ENCODE assay signal across 10 cellular contexts in genomic region chr19:47187023-47187655, GRCh38. TPM values are rescaled to one million over a fixed set of nuclear protein-coding genes. Genes with fewer than 3 reads are reported as not detected.
DNase-seq lines count a peak whose midpoint lies in the region; ATAC-seq and TF ChIP-seq lines count a peak whose summit lies in the region.
"Had no signal": no experiment of that assay in that cellular context is flagged by ENCODE, and none has a peak within 500 bp of the region (broad histone marks: within the 10 kb centered on the region; RNA-seq: fewer than 3 reads in every experiment).

No MANE protein-coding gene starts in this region.

- H3K36me3 ChIP-seq in cardiac muscle cell = no peaks in the 10 kb centered on the region
- peaks cover 0 to 17% (median 11%) of the 10 kb centered on the region in 4 donors for H3K36me3 ChIP-seq in upper lobe of left lung

- peaks cover 6% of the 10 kb centered on the region for H3K36me3 Mint-ChIP-seq in effector memory CD8-positive, alpha-beta T cell (ENCODE audit: insufficient read depth)

- peak in 1 of 2 donors; percentile 32 for DNase-seq in cardiac muscle cell (ENCODE audit: low read depth in 1 of 2, low spot score in 1 of 2)
- DNase-seq in Right ventricle myocardium inferior (ENCODE audit: missing footprints) = no peak
- no peak for DNase-seq in effector memory CD8-positive, alpha-beta T cell
- no peak for DNase-seq in upper lobe of left lung
- DNase-seq in OCI-M2 (lab: John Stamatoyannopoulos, UW; ENCODE audit: unreplicated experiment) = no peak
- no peak for DNase-seq in UCSD-AML1 (lab: John Stamatoyannopoulos, UW; ENCODE audit: unreplicated experiment)
- no peak for DNase-seq in AG08395 (ENCODE audit: low spot score)
- DNase-seq: NCI-H524 treated with DMSO at 0.1 percent for 48 hours had no signal

- intact Hi-C loops in Right ventricle myocardium inferior (cut with DNase I) = no loop called here

- H3K4me1 Mint-ChIP-seq in effector memory CD8-positive, alpha-beta T cell (ENCODE audit: low read depth in 2 of 2) = peaks cover 24 to 32% of the 10 kb centered on the region in 2 donors

- H3K4me1 ChIP-seq in cardiac muscle cell (ENCODE audit: low read depth) (peaks cover 38% of the 10 kb centered on the region), upper lobe of left lung (peaks cover 28 to 54% (median 36%) of the 10 kb centered on the region in 4 donors)

- peak overlapping the region; percentile 77 for H3K27ac ChIP-seq in cardiac muscle cell
- H3K27ac ChIP-seq in upper lobe of left lung = peak overlapping the region in 3 of 4 donors; percentile 1 to 34 (median 24)
- H3K27ac ChIP-seq: coronary artery had no signal

- peak in 1 of 4 donors; percentile 1 for TF ChIP-seq POLR2A in upper lobe of left lung (IDR thresholded peaks at IDR 0.05)

- peak overlapping the region; percentile 89 to 94 for H3K27ac Mint-ChIP-seq in effector memory CD8-positive, alpha-beta T cell

- no peaks in the 10 kb centered on the region for H3K9me3 Mint-ChIP-seq in effector memory CD8-positive, alpha-beta T cell

- TF ChIP-seq CTCF in cardiac muscle cell (IDR thresholded peaks at IDR 0.05; ENCODE audit: low read depth, low read length) (no peak), upper lobe of left lung (IDR thresholded peaks at IDR 0.05) (no peak)

- ATAC-seq in Right ventricle myocardium inferior (no peak), HG03342 (IDR thresholded peaks at IDR 0.05; ENCODE audit: unreplicated experiment) (peak; percentile 9), upper lobe of left lung (ENCODE audit: low FRiP score in 2 of 2) (no peak)
- ATAC-seq in effector memory CD8-positive, alpha-beta T cell (replicated peaks) = peak; percentile 32

- WGBS in upper lobe of left lung, 2 donors = 67 to 86% methylated on average over 4 to 5 of the region's 5 CpGs

- H3K27me3 Mint-ChIP-seq in effector memory CD8-positive, alpha-beta T cell = no peaks in the 10 kb centered on the region

- peak overlapping the region; percentile 74 to 76 for H3K4me3 Mint-ChIP-seq in effector memory CD8-positive, alpha-beta T cell

- H3K4me3 ChIP-seq in cardiac muscle cell = no peak overlapping the region
- no peak overlapping the region for H3K4me3 ChIP-seq in upper lobe of left lung
- H3K4me3 ChIP-seq: coronary artery had no signal

- TF ChIP-seq EP300 in upper lobe of left lung (IDR thresholded peaks at IDR 0.05) = no peak

- H3K27me3 ChIP-seq in cardiac muscle cell (no peaks in the 10 kb centered on the region), upper lobe of left lung (no peaks in the 10 kb centered on the region)

- no peaks in the 10 kb centered on the region for H3K9me3 ChIP-seq in cardiac muscle cell (ENCODE audit: low read depth)
- H3K9me3 ChIP-seq in upper lobe of left lung = no peaks in the 10 kb centered on the region

RNA-seq across cellular contexts. Expression of gene BBC3, which starts 43.9 kb away (rescaled TPM):
- total RNA-seq in cardiac muscle cell = 19.1 and 21.5 TPM in 2 replicates
- 12.9 and 19.2 TPM in 2 replicates for polyA plus RNA-seq in cardiac muscle cell
- 5.0 TPM for total RNA-seq in Right ventricle myocardium inferior
- 10 to 100 TPM in 4 of 6 donors, 1 to 10 TPM in 2; 7.4 to 29.3 (median 15.9) TPM for total RNA-seq in upper lobe of left lung

RNA-seq across cellular contexts. Expression of gene SAE1, which starts 56.5 kb away (rescaled TPM):
- total RNA-seq in cardiac muscle cell (128 and 148 TPM in 2 replicates), Right ventricle myocardium inferior (45.1 TPM), upper lobe of left lung (10 to 100 TPM; 31.1 to 61.2 (median 55.3) TPM)
- 171 and 213 TPM in 2 replicates for polyA plus RNA-seq in cardiac muscle cell

Comparison
In these comparisons a context has a peak if more than half of its experiments do, and no peak if none do; other contexts are left out.
1. ATAC-seq: peak in HG03342 (single experiment) and effector memory CD8-positive, alpha-beta T cell (single experiment); none in Right ventricle myocardium inferior (single experiment) and upper lobe of left lung (0 of 2).